In the genomic region with DNA sequence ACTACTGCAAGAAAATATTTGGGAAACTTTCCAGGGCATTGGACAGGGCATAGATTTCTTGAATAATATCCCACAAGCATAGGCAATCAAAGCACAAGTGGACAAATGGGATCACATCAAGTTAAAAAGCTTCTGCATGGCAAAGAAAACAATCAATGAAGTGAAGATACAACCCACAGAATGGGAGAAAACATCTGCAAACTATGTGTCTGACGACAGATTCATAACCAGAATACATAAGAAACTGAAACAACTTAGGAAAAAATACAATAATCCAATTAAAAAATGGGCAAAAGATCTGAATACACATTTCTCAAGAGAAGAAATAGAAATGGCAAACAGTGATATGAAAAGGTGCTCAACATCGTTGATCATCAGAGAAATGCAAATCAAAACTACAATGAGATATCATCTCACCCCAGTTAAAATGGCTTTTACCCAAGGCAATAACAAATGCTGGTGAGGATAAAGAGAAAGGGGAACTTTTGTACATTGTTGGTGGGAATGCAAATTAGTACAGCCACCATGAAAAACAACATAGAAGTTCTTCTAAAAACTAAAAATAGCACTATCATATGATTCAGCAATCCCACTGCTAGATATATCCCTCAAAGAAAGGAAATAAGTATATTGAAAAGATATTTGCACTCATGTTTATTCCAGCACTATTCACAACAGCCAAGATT, we compare ENCODE assay signal across 28 cellular contexts.
"Had no signal": no experiment of that assay in that cellular context is flagged by ENCODE, and none has a peak within 500 bp of the region (broad histone marks: within the 10 kb centered on the region; RNA-seq: fewer than 3 reads in every experiment).

No MANE protein-coding gene starts in this region.

- H3K4me2 ChIP-seq: smooth muscle cell had no signal

- H3K27ac Mint-ChIP-seq: activated CD4-positive, alpha-beta memory T cell treated with anti-CD3 and anti-CD28 coated beads, Interleukin-2, amount 10 ng/mL, durations not matched to agents 7 days and 5 days; activated CD4-positive, alpha-beta T cell treated with anti-CD3 and anti-CD28 coated beads, Interleukin-2, amount 10 ng/mL, durations not matched to agents 7 days and 5 days; activated T-cell treated with anti-CD3 and anti-CD28 coated beads, Interleukin-2, amount 50 U/mL, for 24 hours; dendritic cell treated with granulocyte-macrophage colony-stimulating factor and Interleukin-4, amounts not matched to agents 40 ng/mL and 50 ng/mL, for 4 days; endodermal cell; natural killer cell treated with Interleukin-12 subunit alpha and Interleukin-12 subunit beta and Interleukin-15 and Interleukin-18, amount 100 ng/mL, for 72 hours had no signal

- H3K9me3 ChIP-seq: testis had no signal

- H3K27ac ChIP-seq: breast epithelium, heart left ventricle, lower lobe of right lung, right atrium auricular region, testis, transverse colon had no signal

- H3K36me3 ChIP-seq: breast epithelium, heart left ventricle, lower lobe of right lung, right atrium auricular region, transverse colon had no signal

- ATAC-seq: esophagus mucosa; heart left ventricle; lower lobe of right lung; natural killer cell treated with Interleukin-12 subunit alpha and Interleukin-12 subunit beta and Interleukin-15 and Interleukin-18, amount 100 ng/mL, for 72 hours; stimulated activated naive CD8-positive, alpha-beta T cell treated with anti-CD3 and anti-CD28 coated beads, Interleukin-15, Interleukin-2, amounts not matched to agents 100 U/mL and 50 U/mL, for 24 hours had no signal

- H3K4me3 Mint-ChIP-seq: activated CD4-positive, alpha-beta memory T cell treated with anti-CD3 and anti-CD28 coated beads, Interleukin-2, amount 10 ng/mL, durations not matched to agents 7 days and 5 days; activated CD4-positive, alpha-beta T cell treated with anti-CD3 and anti-CD28 coated beads, Interleukin-2, amount 10 ng/mL, durations not matched to agents 7 days and 5 days; activated naive CD4-positive, alpha-beta T cell treated with anti-CD3 and anti-CD28 coated beads, Interleukin-2, amount 10 ng/mL, durations not matched to agents 7 days and 5 days; activated T-cell treated with anti-CD3 and anti-CD28 coated beads, Interleukin-2, amount 50 U/mL, for 24 hours; dendritic cell treated with granulocyte-macrophage colony-stimulating factor and Interleukin-4, amounts not matched to agents 40 ng/mL and 50 ng/mL, for 4 days; endodermal cell; immature natural killer cell; natural killer cell treated with Interleukin-12 subunit alpha and Interleukin-12 subunit beta and Interleukin-15 and Interleukin-18, amount 100 ng/mL, for 72 hours had no signal

- DNase-seq: activated CD4-positive, alpha-beta memory T cell treated with anti-CD3 and anti-CD28 coated beads, Interleukin-2, amount 10 ng/mL, durations not matched to agents 7 days and 5 days; activated CD4-positive, alpha-beta T cell treated with anti-CD3 and anti-CD28 coated beads for 1 hour; activated CD4-positive, alpha-beta T cell treated with anti-CD3 and anti-CD28 coated beads, Interleukin-2, amount 10 ng/mL, durations not matched to agents 7 days and 5 days; activated CD8-positive, alpha-beta memory T cell treated with anti-CD3 and anti-CD28 coated beads, Interleukin-2, amount 50 U/mL, for 48 hours; activated gamma-delta T cell; activated naive CD4-positive, alpha-beta T cell treated with anti-CD3 and anti-CD28 coated beads, Interleukin-2, amount 10 ng/mL, durations not matched to agents 7 days and 5 days; activated T-cell treated with anti-CD3 and anti-CD28 coated beads, Interleukin-2, amount 50 U/mL, for 24 hours; amygdala; central memory CD4-positive, alpha-beta T cell; endodermal cell; foreskin fibroblast; heart left ventricle; hypothalamus; immature natural killer cell; kidney; lower lobe of right lung; mesendoderm; stimulated activated CD4-positive, alpha-beta T cell treated with anti-CD3 and anti-CD28 coated beads, Interleukin-15, amount 100 ng/mL, for 24 hours; stimulated activated CD4-positive, alpha-beta T cell treated with anti-CD3 and anti-CD28 coated beads, Interleukin-2, amount 100 ng/mL, for 24 hours; stimulated activated naive CD8-positive, alpha-beta T cell treated with anti-CD3 and anti-CD28 coated beads, Interleukin-15, Interleukin-2, amounts not matched to agents 100 U/mL and 50 U/mL, for 24 hours; testis; transverse colon had no signal

- H3K27me3 Mint-ChIP-seq: activated CD4-positive, alpha-beta memory T cell treated with anti-CD3 and anti-CD28 coated beads, Interleukin-2, amount 10 ng/mL, durations not matched to agents 7 days and 5 days; activated CD4-positive, alpha-beta T cell treated with anti-CD3 and anti-CD28 coated beads, Interleukin-2, amount 10 ng/mL, durations not matched to agents 7 days and 5 days; activated naive CD4-positive, alpha-beta T cell treated with anti-CD3 and anti-CD28 coated beads, Interleukin-2, amount 10 ng/mL, durations not matched to agents 7 days and 5 days; activated T-cell treated with anti-CD3 and anti-CD28 coated beads, Interleukin-2, amount 50 U/mL, for 24 hours; dendritic cell treated with granulocyte-macrophage colony-stimulating factor and Interleukin-4, amounts not matched to agents 40 ng/mL and 50 ng/mL, for 4 days; natural killer cell treated with Interleukin-12 subunit alpha and Interleukin-12 subunit beta and Interleukin-15 and Interleukin-18, amount 100 ng/mL, for 72 hours had no signal

- H3K4me1 ChIP-seq: breast epithelium, heart left ventricle, lower lobe of right lung, right atrium auricular region, testis, transverse colon had no signal

- H3K4me1 Mint-ChIP-seq: activated CD4-positive, alpha-beta memory T cell treated with anti-CD3 and anti-CD28 coated beads, Interleukin-2, amount 10 ng/mL, durations not matched to agents 7 days and 5 days; activated CD4-positive, alpha-beta T cell treated with anti-CD3 and anti-CD28 coated beads, Interleukin-2, amount 10 ng/mL, durations not matched to agents 7 days and 5 days; activated naive CD4-positive, alpha-beta T cell treated with anti-CD3 and anti-CD28 coated beads, Interleukin-2, amount 10 ng/mL, durations not matched to agents 7 days and 5 days had no signal

- H3K4me3 ChIP-seq: breast epithelium, heart left ventricle, lower lobe of right lung, right atrium auricular region, smooth muscle cell, testis, transverse colon had no signal

- H3K27me3 ChIP-seq: breast epithelium, heart left ventricle, right atrium auricular region, testis, transverse colon had no signal
